In the genomic region with DNA sequence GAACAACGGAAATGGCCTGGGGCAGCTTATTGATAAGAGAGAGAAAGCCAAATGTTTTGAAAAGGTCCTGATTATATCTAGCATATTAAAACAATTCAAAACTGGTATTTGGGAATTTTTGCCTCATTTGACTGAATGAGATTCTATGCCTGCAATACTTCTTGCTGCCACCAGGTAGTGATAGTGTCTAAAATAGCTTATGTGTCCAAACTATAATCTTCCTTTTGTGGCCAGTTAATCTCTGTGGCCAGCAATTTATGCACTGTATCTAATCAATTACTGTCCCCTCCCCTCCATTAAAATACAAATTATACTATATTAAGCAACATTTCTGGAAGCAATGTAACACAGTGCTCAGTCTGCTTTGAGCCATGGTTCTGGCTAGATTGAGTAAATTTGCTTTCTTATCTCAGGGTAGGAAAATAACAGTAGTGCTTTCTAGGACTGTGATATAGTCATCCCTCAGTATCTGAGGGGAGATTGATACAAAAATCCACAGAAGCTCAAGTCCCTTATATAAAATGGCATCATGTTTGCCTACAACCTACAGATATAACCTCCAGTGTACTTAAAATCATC, we compare ENCODE assay signal across 11 cellular contexts.
DNase-seq lines count a peak whose midpoint lies in the region; ATAC-seq, FAIRE-seq and TF ChIP-seq lines count a peak whose summit lies in the region.
"Had no signal": no experiment of that assay in that cellular context is flagged by ENCODE, and none has a peak within 500 bp of the region (broad histone marks: within the 10 kb centered on the region; RNA-seq: fewer than 3 reads in every experiment).

No MANE protein-coding gene starts in this region.

- H3K27me3 ChIP-seq in H1 (replicated peaks in 1 of 4; ENCODE audit: control insufficient read depth in 3 of 4, extremely low read depth in 1 of 4, insufficient read depth in 3 of 4, low read length in 3 of 4) = peaks cover 0 to 6% (median 4%) of the 10 kb centered on the region in 4 experiments; a peak in 3 of 7 replicates
- H3K27me3 ChIP-seq: vagina had no signal

- H2BK12ac ChIP-seq in H1 (ENCODE audit: low read depth, low read length) = no peak overlapping the region

- H3K4me1 ChIP-seq in H1 (replicated peaks in 1 of 4; ENCODE audit: control insufficient read depth in 3 of 4, insufficient read depth in 4 of 4, low read length in 3 of 4) = peaks cover 6 to 10% (median 8%) of the 10 kb centered on the region in 4 experiments

- no peak overlapping the region for H2BK15ac ChIP-seq in H1 (ENCODE audit: low read length)

- H3K27ac ChIP-seq in H1 (ENCODE audit: low read depth, low read length) = no peak overlapping the region
- H3K27ac ChIP-seq: vagina had no signal

- no peak overlapping the region for H2BK5ac ChIP-seq in H1 (ENCODE audit: low read depth, low read length)

- H4K5ac ChIP-seq in H1 (ENCODE audit: insufficient read length, low read depth, low read length) = no peak overlapping the region

- peak; percentile 56 for TF ChIP-seq CTCF in NB4 (IDR thresholded peaks at IDR 0.05; ENCODE audit: low read depth, low read length)
- TF ChIP-seq CTCF in H1 (IDR thresholded peaks at IDR 0.05; ENCODE audit: control extremely low read depth in 1 of 3, insufficient read depth in 1 of 3, low read depth in 1 of 3, low read length in 3 of 3) = peak in 2 of 3 experiments; percentile 36 to 60; a peak in 2 of 4 replicates
- peak; percentile 51 for TF ChIP-seq CTCF in retinal pigment epithelial cell (conservative IDR thresholded peaks at IDR 0.05; ENCODE audit: low read depth, low read length)

- no peak for ATAC-seq in GM18498 (IDR thresholded peaks at IDR 0.05; ENCODE audit: unreplicated experiment)
- ATAC-seq: activated CD4-positive, alpha-beta T cell treated with anti-CD3 and anti-CD28 coated beads for 36 hours had no signal

- H3K56ac ChIP-seq in H1 (replicated peaks; ENCODE audit: insufficient read length, low read depth, low read length) = no peak overlapping the region

- no peak for TF ChIP-seq POLR2A in NB4 (IDR thresholded peaks at IDR 0.05; ENCODE audit: extremely low read depth, insufficient read length)
- TF ChIP-seq POLR2A in H1 (IDR thresholded peaks at IDR 0.05; ENCODE audit: control extremely low read depth in 1 of 2, low read depth in 2 of 2, low read length in 2 of 2) = no peak

- no peak for TF ChIP-seq EP300 in H1 (IDR thresholded peaks at IDR 0.05; ENCODE audit: borderline replicate concordance in 1 of 2, low read depth in 2 of 2, low read length in 2 of 2)

- TF ChIP-seq RAD21 in H1 (IDR thresholded peaks at IDR 0.05 in 1 of 2, conservative IDR thresholded peaks at IDR 0.05 in 1 of 2; ENCODE audit: low read depth in 2 of 2, low read length in 2 of 2) = peak; percentile 59 to 65

- intact Hi-C loops in activated CD4-positive, alpha-beta memory T cell treated with anti-CD3 and anti-CD28 coated beads for 36 hours (cut with micrococcal nuclease) = no loop called here

- H3K4me2 ChIP-seq in H1 (ENCODE audit: insufficient read depth in 1 of 2, low read depth in 2 of 2, low read length in 2 of 2) = no peak overlapping the region

- CTCF ChIA-PET in H1 (lab: Charles Lee; ENCODE audit: partially characterized antibody) = interaction anchor here (0.5 to 13.0 kb wide), 68 partner anchors 9 to 300 kb away, joined by 3 to 172 read pairs (median 5); no protein-coding TSS in a partner anchor
- CTCF ChIA-PET in activated CD4-positive, alpha-beta memory T cell treated with anti-CD3 and anti-CD28 coated beads for 36 hours (lab: Charles Lee) = interaction anchor here (0.8 to 3.1 kb wide), 9 partner anchors 9 to 186 kb away, joined by 3 to 12 read pairs (median 5); partner anchors contain the start of gene FOXD2

- no peak overlapping the region for H3K4me3 ChIP-seq in NB4 (ENCODE audit: low read depth, low read length)
- no peak overlapping the region for H3K4me3 ChIP-seq in H1 (ENCODE audit: extremely low read depth in 1 of 4, insufficient read depth in 2 of 4, low read depth in 3 of 4, low read length in 4 of 4)
- no peak overlapping the region for H3K4me3 ChIP-seq in retinal pigment epithelial cell (ENCODE audit: low read length)
- H3K4me3 ChIP-seq: vagina had no signal

- H3K18ac ChIP-seq in H1 (ENCODE audit: extremely low read depth, low read length) = no peak overlapping the region

- H3K4me1 Mint-ChIP-seq in activated CD4-positive, alpha-beta memory T cell treated with anti-CD3 and anti-CD28 coated beads for 36 hours (ENCODE audit: low read depth) = peaks cover 2% of the 10 kb centered on the region

- H2BK120ac ChIP-seq in H1 (replicated peaks; ENCODE audit: low read depth, low read length) = no peak overlapping the region

- no peak overlapping the region for H3K23ac ChIP-seq in H1 (ENCODE audit: insufficient read length)

- no peak overlapping the region for H2BK20ac ChIP-seq in H1 (ENCODE audit: low read length)

- H3K27me3 Mint-ChIP-seq in activated CD4-positive, alpha-beta memory T cell treated with anti-CD3 and anti-CD28 coated beads for 36 hours = peaks cover 63% of the 10 kb centered on the region

- no peak overlapping the region for H3K4ac ChIP-seq in H1 (replicated peaks; ENCODE audit: insufficient read length, low read depth, low read length)

- POLR2A ChIA-PET in H1 (lab: Charles Lee; ENCODE audit: partially characterized antibody) = no interaction called here
- POLR2A ChIA-PET in activated CD4-positive, alpha-beta memory T cell treated with anti-CD3 and anti-CD28 coated beads for 36 hours (lab: Charles Lee) = no interaction called here

- no peak overlapping the region for H2AK5ac ChIP-seq in H1 (ENCODE audit: low read depth, low read length)

- 89% methylated on average over 1 of the region's 1 CpG; no CpG with 5 or more reads in 1 of the 2 experiments for WGBS in H1 (ENCODE audit: extremely low coverage in 1 of 2, insufficient coverage in 1 of 2, insufficient read length in 1 of 2, insufficient replicate concordance in 2 of 2, low coverage in 1 of 2, low lambda C conversion rate in 2 of 2, missing lambda C conversion rate in 1 of 2), 2 experiments

- peak; percentile 35 for DNase-seq in NCI-H82 (lab: John Stamatoyannopoulos, UW)
- no peak for DNase-seq in NCI-H82 treated with DMSO at 0.1 percent for 48 hours (lab: John Stamatoyannopoulos, UW; ENCODE audit: unreplicated experiment)
- no peak for DNase-seq in NB4 (ENCODE audit: low read depth)
- no peak for DNase-seq in H1 (ENCODE audit: low read depth in 1 of 2, low spot score in 2 of 2)
- no peak for DNase-seq in retinal pigment epithelial cell (ENCODE audit: low read depth)
- no peak for DNase-seq in stimulated activated naive CD4-positive, alpha-beta T cell (lab: John Stamatoyannopoulos, UW)
- no peak for DNase-seq in activated CD4-positive, alpha-beta memory T cell treated with anti-CD3 and anti-CD28 coated beads for 36 hours
- DNase-seq: activated CD4-positive, alpha-beta T cell treated with anti-CD3 and anti-CD28 coated beads for 36 hours; stimulated activated CD4-positive, alpha-beta T cell treated with anti-CD3 and anti-CD28 coated beads, Interleukin-2, amount 100 ng/mL, for 24 hours had no signal

- peaks cover 18% of the 10 kb centered on the region for H3K9me3 Mint-ChIP-seq in activated CD4-positive, alpha-beta memory T cell treated with anti-CD3 and anti-CD28 coated beads for 36 hours

- peaks cover 2% of the 10 kb centered on the region for H3K36me3 Mint-ChIP-seq in activated CD4-positive, alpha-beta memory T cell treated with anti-CD3 and anti-CD28 coated beads for 36 hours

- H3K9ac ChIP-seq in H1 (replicated peaks in 1 of 4; ENCODE audit: extremely low read depth in 1 of 4, low read depth in 3 of 4, low read length in 3 of 4) = no peak overlapping the region

- H4K20me1 ChIP-seq in H1 (replicated peaks in 1 of 2; ENCODE audit: control insufficient read depth in 1 of 2, insufficient read depth in 2 of 2, low read length in 2 of 2) = no peaks in the 10 kb centered on the region

- peaks cover 7% of the 10 kb centered on the region; the same call in 1 of the 2 replicates for H3K23me2 ChIP-seq in H1 (ENCODE audit: low read depth, low read length)

- H3K4me3 Mint-ChIP-seq in activated CD4-positive, alpha-beta memory T cell treated with anti-CD3 and anti-CD28 coated beads for 36 hours = no peak overlapping the region
- H3K4me3 Mint-ChIP-seq: activated CD4-positive, alpha-beta T cell treated with anti-CD3 and anti-CD28 coated beads for 36 hours had no signal

- no peak overlapping the region for H3K14ac ChIP-seq in H1 (ENCODE audit: insufficient read length)

- H2AFZ ChIP-seq in H1 (ENCODE audit: low read length) = no peak overlapping the region

- no peak overlapping the region for H4K91ac ChIP-seq in H1 (replicated peaks; ENCODE audit: insufficient read length, low read length)

- H3K79me2 ChIP-seq in H1 (ENCODE audit: control insufficient read depth in 1 of 2, insufficient read depth in 2 of 2, low read length in 2 of 2) = no peaks in the 10 kb centered on the region

- no peaks in the 10 kb centered on the region for H3K36me3 ChIP-seq in H1 (ENCODE audit: control insufficient read depth in 2 of 4, insufficient read depth in 4 of 4, low read length in 3 of 4)
- H3K36me3 ChIP-seq: vagina had no signal

- peaks cover 3 to 8% of the 10 kb centered on the region in 2 experiments; a peak in 3 of 4 replicates for H3K9me3 ChIP-seq in H1 (ENCODE audit: insufficient read depth in 2 of 2, low read depth in 1 of 2, low read length in 1 of 2)
- H3K9me3 ChIP-seq: vagina had no signal

- peak; percentile 52 for FAIRE-seq in H1 (lab: Jason Lieb, UNC)

- H3K27ac Mint-ChIP-seq in activated CD4-positive, alpha-beta memory T cell treated with anti-CD3 and anti-CD28 coated beads for 36 hours = no peak overlapping the region
- H3K27ac Mint-ChIP-seq: activated CD4-positive, alpha-beta T cell treated with anti-CD3 and anti-CD28 coated beads for 36 hours had no signal

- H3K79me1 ChIP-seq in H1 (ENCODE audit: low read depth, low read length) = no peaks in the 10 kb centered on the region

- H4K8ac ChIP-seq in H1 (ENCODE audit: extremely low read depth, insufficient read depth, low read length) = no peak overlapping the region

TF ChIP-seq in H1, 55 proteins besides CTCF, POLR2A, EP300 and RAD21 (continues in another document):
- TF ChIP-seq PHF8 (conservative IDR thresholded peaks at IDR 0.05; ENCODE audit: low read depth, low read length) (no peak), CEBPB (IDR thresholded peaks at IDR 0.05; ENCODE audit: low read depth, low read length) (no peak), KDM5A (IDR thresholded peaks at IDR 0.05; ENCODE audit: low read length) (no peak), KDM1A (IDR thresholded peaks at IDR 0.05; ENCODE audit: borderline replicate concordance, low read length) (no peak), EZH2 (IDR thresholded peaks at IDR 0.05; ENCODE audit: low read depth, low read length, severe bottlenecking) (no peak), RNF2 (IDR thresholded peaks at IDR 0.05; ENCODE audit: borderline replicate concordance, low read depth, low read length, missing control alignments, poor library complexity, severe bottlenecking) (no peak), RBBP5 (IDR thresholded peaks at IDR 0.05; ENCODE audit: borderline replicate concordance, low read depth, low read length) (no peak)
